ENCODE assay signal across 10 cellular contexts in the genomic region with DNA sequence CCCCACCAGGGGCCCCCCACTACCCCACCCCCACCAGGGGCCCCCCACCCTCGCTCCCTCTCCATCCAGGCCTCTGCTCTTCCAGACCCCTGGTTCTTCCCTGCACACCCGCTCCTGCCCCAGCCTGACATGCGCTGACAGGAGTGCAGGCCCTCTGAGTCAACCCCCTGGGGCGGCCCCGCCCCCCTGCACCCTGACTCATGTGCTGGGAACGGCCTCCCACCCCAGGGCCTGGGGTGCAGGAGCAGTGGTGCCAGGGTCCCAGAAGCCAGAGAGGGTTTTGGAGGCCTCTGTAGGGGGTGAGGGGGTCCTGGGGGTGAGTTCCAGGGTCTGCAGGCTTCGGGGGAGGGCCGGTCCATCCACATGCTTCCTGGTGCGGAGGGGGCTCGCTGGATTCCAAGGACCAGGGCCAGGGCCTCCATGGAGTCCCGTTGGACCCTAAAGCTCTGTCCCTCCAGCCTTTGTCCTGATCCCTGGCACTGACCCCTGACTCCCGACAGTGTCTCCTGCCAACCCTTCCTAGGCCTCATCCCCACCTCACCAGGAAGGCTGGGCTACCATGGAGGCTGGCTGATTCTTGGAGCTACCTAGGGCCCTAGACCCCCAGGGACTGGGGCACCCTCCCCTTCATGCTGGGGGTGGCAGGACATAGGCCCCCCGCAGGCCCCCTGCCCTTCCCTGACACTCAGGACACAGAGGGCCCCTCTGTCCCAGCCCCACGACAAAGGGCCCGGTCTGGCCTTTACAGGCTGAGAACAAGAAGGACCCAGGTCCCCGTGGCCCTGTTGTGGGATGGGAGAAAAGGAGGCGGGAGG. TPM values are rescaled to one million over a fixed set of nuclear protein-coding genes. Genes with fewer than 3 reads are reported as not detected.
A peak's percentile ranks its signal among the peaks of the same experiment; 100 is the strongest.
DNase-seq lines count a peak whose midpoint lies in the region; ATAC-seq, FAIRE-seq and TF ChIP-seq lines count a peak whose summit lies in the region.
"Had no signal": no experiment of that assay in that cellular context is flagged by ENCODE, and none has a peak within 500 bp of the region (broad histone marks: within the 10 kb centered on the region; RNA-seq: fewer than 3 reads in every experiment).

No MANE protein-coding gene starts in this region.

- peak overlapping the region; percentile 50 for H3K9ac ChIP-seq in NT2/D1 (ENCODE audit: insufficient read length, low read depth)
- H3K9ac ChIP-seq: KMS-11 had no signal

- H3K79me2 ChIP-seq in GM23338 (replicated peaks; ENCODE audit: insufficient read depth): no peaks in the 10 kb centered on the region

- H3K36me3 ChIP-seq in GM23338 (ENCODE audit: insufficient read depth): no peaks in the 10 kb centered on the region
- no peaks in the 10 kb centered on the region for H3K36me3 ChIP-seq in NT2/D1 (ENCODE audit: insufficient read depth, insufficient read length, low read length)
- H3K36me3 ChIP-seq in small intestine (ENCODE audit: control insufficient read depth in 2 of 2, insufficient read depth in 2 of 2, low read length in 2 of 2): peaks cover 0 to 6% of the 10 kb centered on the region in 2 donors

- H3K4me1 ChIP-seq in GM23338 (ENCODE audit: insufficient read depth): peaks cover 6% of the 10 kb centered on the region
- peaks cover 24% of the 10 kb centered on the region for H3K4me1 ChIP-seq in NT2/D1 (ENCODE audit: insufficient read depth, insufficient read length)
- H3K4me1 ChIP-seq in small intestine (ENCODE audit: control insufficient read depth in 2 of 2, insufficient read depth in 1 of 2, low read depth in 1 of 2, low read length in 1 of 2): no peaks in the 10 kb centered on the region

- no peaks in the 10 kb centered on the region for H3F3A ChIP-seq in GM23338 (replicated peaks; ENCODE audit: low read depth)

- H3K27me3 ChIP-seq in GM23338 (ENCODE audit: insufficient read depth) (no peaks in the 10 kb centered on the region), NT2/D1 (ENCODE audit: insufficient read depth, insufficient read length) (peaks cover 1% of the 10 kb centered on the region), small intestine (ENCODE audit: control insufficient read depth in 2 of 2, insufficient read depth in 2 of 2, low read length in 2 of 2) (no peaks in the 10 kb centered on the region)

- no peak for FAIRE-seq in small intestine (lab: Jason Lieb, UNC)

- H3K27ac ChIP-seq in GM23338 (ENCODE audit: low read depth): no peak overlapping the region
- peak overlapping the region; percentile 84 to 91 for H3K27ac ChIP-seq in small intestine (ENCODE audit: low read depth in 1 of 2, low read length in 1 of 2)
- H3K27ac ChIP-seq: KMS-11 had no signal

- no peaks in the 10 kb centered on the region for H3K9me2 ChIP-seq in GM23338 (ENCODE audit: insufficient read depth)

- DNase-seq in GM23338 (ENCODE audit: low spot score): no peak
- DNase-seq in NT2/D1 (ENCODE audit: low read depth, low spot score): no peak
- peak; percentile 76 for DNase-seq in small intestine
- no peak for DNase-seq in CD14-positive monocyte (ENCODE audit: low spot score)

- H3K4me3 Mint-ChIP-seq in GM23338 (no peak overlapping the region), CD14-positive monocyte (no peak overlapping the region)
- H3K4me3 Mint-ChIP-seq: central memory CD8-positive, alpha-beta T cell; natural killer cell treated with Interleukin-12 subunit alpha and Interleukin-12 subunit beta and Interleukin-15 and Interleukin-18, amount 100 ng/mL, for 72 hours had no signal

- H3K4me2 ChIP-seq in GM23338: peak overlapping the region; percentile 73
- H3K4me2 ChIP-seq: KMS-11 had no signal

- H3K4me3 ChIP-seq in GM23338 (peak overlapping the region; percentile 47; the same call in 1 of the 2 replicates), NT2/D1 (ENCODE audit: insufficient read length, low read depth) (no peak overlapping the region), small intestine (ENCODE audit: low read depth in 1 of 2, low read length in 2 of 2) (peak overlapping the region in 1 of 2 donors; percentile 74)

- ATAC-seq in GM23338 (peak; percentile 2; the same call in 1 of the 3 replicates), esophagus mucosa (peak; percentile 81), HG03521 (IDR thresholded peaks at IDR 0.05; ENCODE audit: unreplicated experiment) (no peak), GM21825 (IDR thresholded peaks at IDR 0.05; ENCODE audit: unreplicated experiment) (no peak)

- H3K27ac Mint-ChIP-seq in GM23338: no peak overlapping the region
- no peak overlapping the region for H3K27ac Mint-ChIP-seq in CD14-positive monocyte
- H3K27ac Mint-ChIP-seq: natural killer cell treated with Interleukin-12 subunit alpha and Interleukin-12 subunit beta and Interleukin-15 and Interleukin-18, amount 100 ng/mL, for 72 hours had no signal

- no peak for TF ChIP-seq CTCF in GM23338 (conservative IDR thresholded peaks at IDR 0.05; ENCODE audit: low read depth in 2 of 2)
- no peak for TF ChIP-seq CTCF in CD14-positive monocyte (IDR thresholded peaks at IDR 0.05)

- H3K9me3 ChIP-seq in NT2/D1 (ENCODE audit: insufficient read depth, low read length): no peaks in the 10 kb centered on the region
- no peaks in the 10 kb centered on the region for H3K9me3 ChIP-seq in small intestine (ENCODE audit: control insufficient read depth, low read depth)

- peaks cover 5% of the 10 kb centered on the region; the same call in 2 of the 3 replicates for H3K36me3 Mint-ChIP-seq in GM23338 (ENCODE audit: low read depth)
- H3K36me3 Mint-ChIP-seq in CD14-positive monocyte: no peaks in the 10 kb centered on the region
- H3K36me3 Mint-ChIP-seq: natural killer cell treated with Interleukin-12 subunit alpha and Interleukin-12 subunit beta and Interleukin-15 and Interleukin-18, amount 100 ng/mL, for 72 hours had no signal

- H3K4me1 Mint-ChIP-seq in GM23338 (peaks cover 2% of the 10 kb centered on the region; the same call in 1 of the 3 replicates), CD14-positive monocyte (peaks cover 4% of the 10 kb centered on the region)

- intact Hi-C loops in CD14-positive monocyte (cut with micrococcal nuclease): no loop called here

- H4K20me1 ChIP-seq in GM23338 (replicated peaks; ENCODE audit: insufficient read depth): no peaks in the 10 kb centered on the region

- H3K9me3 Mint-ChIP-seq in GM23338 (no peaks in the 10 kb centered on the region; the same call in 2 of the 3 replicates), CD14-positive monocyte (no peaks in the 10 kb centered on the region)
- H3K9me3 Mint-ChIP-seq: central memory CD8-positive, alpha-beta T cell; natural killer cell treated with Interleukin-12 subunit alpha and Interleukin-12 subunit beta and Interleukin-15 and Interleukin-18, amount 100 ng/mL, for 72 hours had no signal

- peaks cover 1% of the 10 kb centered on the region for H3K27me3 Mint-ChIP-seq in GM23338 (ENCODE audit: insufficient read depth, low read depth, poor library complexity)
- H3K27me3 Mint-ChIP-seq in CD14-positive monocyte (ENCODE audit: low read depth in 3 of 3): peaks cover 8 to 24% (median 11%) of the 10 kb centered on the region in 3 donors
- H3K27me3 Mint-ChIP-seq: central memory CD8-positive, alpha-beta T cell; natural killer cell treated with Interleukin-12 subunit alpha and Interleukin-12 subunit beta and Interleukin-15 and Interleukin-18, amount 100 ng/mL, for 72 hours had no signal

- H2AFZ ChIP-seq in GM23338: peak overlapping the region; percentile 84; the same call in 1 of the 2 replicates

- 32 to 65% (median 36%) methylated on average over 14 to 17 of the region's 17 CpGs for whole genome bisulfite sequencing in small intestine, 3 donors

TF ChIP-seq in GM23338, 12 proteins besides CTCF, POLR2A, EP300 and RAD21 (continues in another document):
- TF ChIP-seq ZNF114 (CRISPR knock-in tag; IDR thresholded peaks at IDR 0.05): no peak
- TF ChIP-seq, protein P1, sequence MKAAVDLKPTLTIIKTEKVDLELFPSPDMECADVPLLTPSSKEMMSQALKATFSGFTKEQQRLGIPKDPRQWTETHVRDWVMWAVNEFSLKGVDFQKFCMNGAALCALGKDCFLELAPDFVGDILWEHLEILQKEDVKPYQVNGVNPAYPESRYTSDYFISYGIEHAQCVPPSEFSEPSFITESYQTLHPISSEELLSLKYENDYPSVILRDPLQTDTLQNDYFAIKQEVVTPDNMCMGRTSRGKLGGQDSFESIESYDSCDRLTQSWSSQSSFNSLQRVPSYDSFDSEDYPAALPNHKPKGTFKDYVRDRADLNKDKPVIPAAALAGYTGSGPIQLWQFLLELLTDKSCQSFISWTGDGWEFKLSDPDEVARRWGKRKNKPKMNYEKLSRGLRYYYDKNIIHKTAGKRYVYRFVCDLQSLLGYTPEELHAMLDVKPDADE (IDR thresholded peaks at IDR 0.05): no peak

RNA-seq across cellular contexts. Expression of gene PKP3, which starts 0.6 kb away (rescaled TPM):
- 18.7 and 23.0 TPM in 2 replicates for total RNA-seq in GM23338 (2014; rRNA removed; shearing (Covaris generic))
- polyA plus RNA-seq in GM23338 (2016; fragmentation: Nextera tagmentation; extraction: Ambion mirVana): 6.1 and 7.2 TPM in 2 replicates
- 359 TPM for total RNA-seq in esophagus mucosa
- polyA plus RNA-seq in small intestine: 100 to 1,000 TPM in 2 of 3 donors, 10 to 100 TPM in 1; 97.0 to 152 (median 125) TPM
- polyA plus RNA-seq in CD14-positive monocyte: not detected
- total RNA-seq: natural killer cell treated with Interleukin-12 subunit alpha and Interleukin-12 subunit beta and Interleukin-15 and Interleukin-18, amount 100 ng/mL, for 72 hours had no signal

RNA-seq across cellular contexts. Expression of gene SIGIRR, which starts 21.4 kb away (rescaled TPM):
- 59.1 and 63.0 TPM in 2 replicates for total RNA-seq in GM23338 (2014; rRNA removed; shearing (Covaris generic))
- polyA plus RNA-seq in GM23338 (2016; fragmentation: Nextera tagmentation; extraction: Ambion mirVana) (72.2 and 96.2 TPM in 2 replicates), small intestine (100 to 1,000 TPM in 2 of 3 donors, 10 to 100 TPM in 1; 96.1 to 219 (median 215) TPM), CD14-positive monocyte (10 to 100 TPM; 62.8 to 75.4 TPM)
- total RNA-seq in esophagus mucosa: 15.4 TPM

RNA-seq across cellular contexts. Expression of gene B4GALNT4, which starts 24.1 kb away (rescaled TPM):
- total RNA-seq in GM23338 (2014; rRNA removed; shearing (Covaris generic)): 55.2 and 92.6 TPM in 2 replicates
- 49.9 and 53.5 TPM in 2 replicates for polyA plus RNA-seq in GM23338 (2016; fragmentation: Nextera tagmentation; extraction: Ambion mirVana)
- 0.32 TPM for total RNA-seq in esophagus mucosa
- polyA plus RNA-seq in small intestine: 10 to 100 TPM in 1 of 3 donors, 1 to 10 TPM in 2; 4.5 to 23.8 (median 5.7) TPM
- not detected for polyA plus RNA-seq in CD14-positive monocyte

RNA-seq across cellular contexts. Expression of gene ANO9, which starts 48.4 kb away (rescaled TPM):
- total RNA-seq in GM23338 (2014; rRNA removed; shearing (Covaris generic)): 6.5 and 10.2 TPM in 2 replicates
- polyA plus RNA-seq in GM23338 (2016; fragmentation: Nextera tagmentation; extraction: Ambion mirVana): 7.5 and 9.0 TPM in 2 replicates
- 12.8 TPM for total RNA-seq in esophagus mucosa
- 100 to 1,000 TPM in 2 of 3 donors, 10 to 100 TPM in 1; 84.7 to 363 (median 279) TPM for polyA plus RNA-seq in small intestine
- under 1 TPM in 1 of 2 donors, not detected in 1; 0.18 TPM for polyA plus RNA-seq in CD14-positive monocyte

RNA-seq across cellular contexts. Expression of gene PTDSS2, which starts 56.7 kb away (rescaled TPM):
- 46.6 and 145 TPM in 2 replicates for total RNA-seq in GM23338 (2014; rRNA removed; shearing (Covaris generic))
- polyA plus RNA-seq in GM23338 (2016; fragmentation: Nextera tagmentation; extraction: Ambion mirVana) (22.7 and 23.8 TPM in 2 replicates), small intestine (10 to 100 TPM in 2 of 3 donors, 1 to 10 TPM in 1; 9.5 to 20.3 (median 10.5) TPM), CD14-positive monocyte (10 to 100 TPM in 1 of 2 donors, 1 to 10 TPM in 1; 9.3 to 12.4 TPM)
- 12.0 TPM for total RNA-seq in esophagus mucosa

Comparison
In these comparisons a context has a peak if more than half of its experiments do, and no peak if none do; other contexts are left out.
1. ATAC-seq: peak in GM23338 (single experiment) and esophagus mucosa (single experiment); none in HG03521 (single experiment) and GM21825 (single experiment).
2. RNA of gene PKP3, which starts 0.6 kb away (polyA plus RNA-seq): 97.0 to 152 TPM in small intestine; 6.1 to 7.2 TPM in GM23338 and not detected in CD14-positive monocyte; every median in the first group is over 10 times any median in the second.
3. RNA of gene B4GALNT4, which starts 24.1 kb away (polyA plus RNA-seq): 49.9 to 53.5 TPM in GM23338 and 4.5 to 23.8 TPM in small intestine; not detected in CD14-positive monocyte; every median in the first group is over 4 times any median in the second.